Comparison of ENCODE assay signal across 9 cellular contexts in the genomic region with DNA sequence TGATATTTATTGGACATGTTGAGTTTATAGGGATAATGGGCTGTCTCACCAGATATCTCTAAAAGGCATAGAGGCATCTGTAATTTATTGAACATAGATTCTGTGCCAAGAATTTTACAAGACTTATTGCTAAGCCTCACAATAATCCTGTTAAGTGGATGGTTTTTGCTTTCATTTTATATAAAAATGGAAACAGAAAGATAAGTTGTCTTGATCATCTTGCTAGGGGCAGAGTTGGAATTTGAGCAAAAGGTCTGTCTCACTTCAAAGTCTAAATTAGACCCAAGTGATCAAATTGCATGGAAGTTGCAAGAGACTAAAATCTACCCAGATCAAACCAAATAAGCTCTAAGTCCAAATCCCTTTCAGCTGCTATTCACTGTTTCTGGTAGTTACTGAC.
"Had no signal": no experiment of that assay in that cellular context is flagged by ENCODE, and none has a peak within 500 bp of the region (broad histone marks: within the 10 kb centered on the region; RNA-seq: fewer than 3 reads in every experiment).

No MANE protein-coding gene starts in this region.

- H3K27ac ChIP-seq: GM23248, HL-60 had no signal

- H3K36me3 ChIP-seq: HAP-1 had no signal

- H2AFZ ChIP-seq: GM23248 had no signal

- H3K4me1 ChIP-seq: HAP-1 had no signal

- H3K4me3 Mint-ChIP-seq: HFFc6 had no signal

- H3K27ac Mint-ChIP-seq: HFFc6 had no signal

- H3K4me3 ChIP-seq: GM23248, HAP-1, K562 had no signal

- DNase-seq: GM23248, GOT3, H7, HFFc6, IMR-90, KG1 had no signal

- H3K9ac ChIP-seq: GM23248 had no signal
